In the genomic region with DNA sequence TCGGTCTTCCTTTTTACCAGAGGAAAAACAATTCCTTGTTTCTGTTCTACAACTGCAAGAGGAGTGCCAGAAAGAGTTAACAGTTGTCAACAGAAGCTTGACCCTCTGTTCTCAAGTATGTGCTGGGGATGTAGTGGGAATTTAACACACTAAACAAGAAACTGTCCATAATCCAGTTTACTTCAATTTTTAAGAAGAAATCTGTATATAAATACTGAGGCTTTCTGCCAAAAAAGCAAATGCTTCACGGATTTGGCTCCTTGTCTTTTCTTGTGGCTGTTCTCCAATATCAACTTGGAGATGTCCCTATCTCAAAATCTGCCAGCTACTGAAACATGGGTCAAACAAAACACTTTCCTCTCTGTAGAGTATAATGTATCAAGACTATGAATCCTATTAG, we compare ENCODE assay signal across 16 cellular contexts.
"Had no signal": no experiment of that assay in that cellular context is flagged by ENCODE, and none has a peak within 500 bp of the region (broad histone marks: within the 10 kb centered on the region; RNA-seq: fewer than 3 reads in every experiment).

No MANE protein-coding gene starts in this region.

- DNase-seq: activated CD4-positive, alpha-beta T cell treated with anti-CD3 and anti-CD28 coated beads, Interleukin-2, amount 10 ng/mL, durations not matched to agents 7 days and 5 days; activated CD8-positive, alpha-beta memory T cell treated with anti-CD3 and anti-CD28 coated beads, Interleukin-2, amount 50 U/mL, for 48 hours; activated gamma-delta T cell; activated T-cell treated with anti-CD3 and anti-CD28 coated beads, Interleukin-2, amount 50 U/mL, for 72 hours; amygdala; kidney; left lung; mucosa of descending colon; naive thymus-derived CD4-positive, alpha-beta T cell; thyroid gland; uterus had no signal

- H3K4me3 ChIP-seq: breast epithelium, esophagus muscularis mucosa, hepatocyte, left lung, mucosa of descending colon, thyroid gland, uterus had no signal

- ATAC-seq: activated naive CD4-positive, alpha-beta T cell treated with anti-CD3 and anti-CD28 coated beads, Interleukin-2, amount 50 U/mL, for 72 hours; activated T-cell treated with anti-CD3 and anti-CD28 coated beads, Interleukin-2, amount 50 U/mL, for 72 hours; left lung; mucosa of descending colon; naive thymus-derived CD4-positive, alpha-beta T cell; stimulated activated effector memory CD8-positive, alpha-beta T cell treated with anti-CD3 and anti-CD28 coated beads, Interleukin-12 subunit alpha, Interleukin-12 subunit beta, amount 100 ng/mL, for 72 hours had no signal
